In genomic region chr10:70681731-70682005, GRCh38 we compare ENCODE assay signal across 13 cellular contexts. TPM values are rescaled to one million over a fixed set of nuclear protein-coding genes. Genes with fewer than 3 reads are reported as not detected.
"Had no signal": no experiment of that assay in that cellular context is flagged by ENCODE, and none has a peak within 500 bp of the region (broad histone marks: within the 10 kb centered on the region; RNA-seq: fewer than 3 reads in every experiment).

No MANE protein-coding gene starts in this region.

- ATAC-seq: heart right ventricle; left lobe of liver; naive thymus-derived CD4-positive, alpha-beta T cell had no signal

- H3K27me3 Mint-ChIP-seq: naive thymus-derived CD4-positive, alpha-beta T cell had no signal

- H3K9me3 ChIP-seq: heart right ventricle, ovary, right atrium auricular region had no signal

- H3K36me3 Mint-ChIP-seq: naive thymus-derived CD4-positive, alpha-beta T cell had no signal

- H3K36me3 ChIP-seq: heart right ventricle, ovary, right atrium auricular region had no signal

- H3K4me3 ChIP-seq: heart right ventricle, ovary, right atrium auricular region had no signal

- H3K27me3 ChIP-seq: heart right ventricle, ovary, right atrium auricular region had no signal

- DNase-seq: effector CD8-positive, alpha-beta T cell; heart right ventricle; islet precursor cell; naive thymus-derived CD4-positive, alpha-beta T cell; nucleus accumbens; ovary; small intestine; stimulated activated CD4-positive, alpha-beta T cell treated with anti-CD3 and anti-CD28 coated beads, Interleukin-12 subunit alpha, Interleukin-12 subunit beta, amount 100 ng/mL, for 4 hours; stimulated activated naive CD4-positive, alpha-beta T cell treated with Interleukin-2 at 50 U/mL for 16 hours had no signal

- H3K4me3 Mint-ChIP-seq: naive thymus-derived CD4-positive, alpha-beta T cell had no signal

- H3K27ac ChIP-seq: heart right ventricle, ovary, right atrium auricular region had no signal

RNA-seq across cellular contexts. Expression of gene ADAMTS14, which starts 9.4 kb away (rescaled TPM):
- total RNA-seq: dermis microvascular lymphatic vessel endothelial cell, mononuclear cell, right atrium auricular region had no signal
- polyA plus RNA-seq: naive thymus-derived CD4-positive, alpha-beta T cell had no signal
